In genomic region chr16:69763557-69763942, GRCh38 we compare ENCODE assay signal across 9 cellular contexts. TPM values are rescaled to one million over a fixed set of nuclear protein-coding genes. Genes with fewer than 3 reads are reported as not detected.
DNase-seq lines count a peak whose midpoint lies in the region; ATAC-seq and TF ChIP-seq lines count a peak whose summit lies in the region.
"Had no signal": no experiment of that assay in that cellular context is flagged by ENCODE, and none has a peak within 500 bp of the region (broad histone marks: within the 10 kb centered on the region; RNA-seq: fewer than 3 reads in every experiment).

No MANE protein-coding gene starts in this region.

- intact Hi-C loops in left lung (cut with DNase I), result no loop called here

- no peaks in the 10 kb centered on the region for H3K27me3 Mint-ChIP-seq in T-helper 2 cell treated with Interferon-gamma antibody and Interleukin-4, amounts not matched to agents 5 μg/mL and 100 μg/mL, for 36 hours (ENCODE audit: low read depth)
- no peaks in the 10 kb centered on the region for H3K27me3 Mint-ChIP-seq in activated naive CD8-positive, alpha-beta T cell treated with anti-CD3 and anti-CD28 coated beads, Interleukin-2, amount 50 U/mL, for 24 hours

- no peaks in the 10 kb centered on the region for H3K36me3 ChIP-seq in left lung

- no peak for DNase-seq in T-helper 2 cell treated with Interferon-gamma antibody and Interleukin-4, amounts not matched to agents 5 μg/mL and 100 μg/mL, for 36 hours (ENCODE audit: low spot score)
- DNase-seq in T-helper 2 cell (no peak), left lung (no peak), substantia nigra (lab: John Stamatoyannopoulos, UW) (no peak), GDM1 (lab: John Stamatoyannopoulos, UW) (no peak), OCI-M1 (lab: John Stamatoyannopoulos, UW) (no peak)
- DNase-seq in activated naive CD8-positive, alpha-beta T cell treated with anti-CD3 and anti-CD28 coated beads, Interleukin-2, amount 50 U/mL, for 24 hours, result no peak
- DNase-seq: stimulated activated CD4-positive, alpha-beta T cell treated with anti-CD3 and anti-CD28 coated beads, Interleukin-4, amount 100 ng/mL, for 4 hours had no signal

- H3K4me1 ChIP-seq in left lung, result peaks cover 0 to 46% of the 10 kb centered on the region in 2 donors

- peak overlapping the region; percentile 79 to 89 for H3K4me3 ChIP-seq in left lung

- peaks cover 27% of the 10 kb centered on the region for H3K4me1 Mint-ChIP-seq in T-helper 2 cell treated with Interferon-gamma antibody and Interleukin-4, amounts not matched to agents 5 μg/mL and 100 μg/mL, for 36 hours (ENCODE audit: low read depth)
- H3K4me1 Mint-ChIP-seq in activated naive CD8-positive, alpha-beta T cell treated with anti-CD3 and anti-CD28 coated beads, Interleukin-2, amount 50 U/mL, for 24 hours, result peaks cover 47% of the 10 kb centered on the region

- H3K27ac ChIP-seq in left lung, result peak overlapping the region; percentile 91 to 93
- peak overlapping the region; percentile 23 for H3K27ac ChIP-seq in substantia nigra (ENCODE audit: low read depth, low read length, poor library complexity, severe bottlenecking)

- no peaks in the 10 kb centered on the region for H3K9me3 ChIP-seq in left lung

- H3K9me3 Mint-ChIP-seq in T-helper 2 cell treated with Interferon-gamma antibody and Interleukin-4, amounts not matched to agents 5 μg/mL and 100 μg/mL, for 36 hours, result no peaks in the 10 kb centered on the region
- H3K9me3 Mint-ChIP-seq in activated naive CD8-positive, alpha-beta T cell treated with anti-CD3 and anti-CD28 coated beads, Interleukin-2, amount 50 U/mL, for 24 hours, result no peaks in the 10 kb centered on the region

- H3K27me3 ChIP-seq in left lung, result no peaks in the 10 kb centered on the region

- ATAC-seq in activated naive CD8-positive, alpha-beta T cell treated with anti-CD3 and anti-CD28 coated beads, Interleukin-2, amount 50 U/mL, for 24 hours, result no peak
- ATAC-seq in left lung (peak; percentile 7), GM18873 (IDR thresholded peaks at IDR 0.05; ENCODE audit: low FRiP score, unreplicated experiment) (no peak)

- H3K27ac Mint-ChIP-seq in T-helper 2 cell treated with Interferon-gamma antibody and Interleukin-4, amounts not matched to agents 5 μg/mL and 100 μg/mL, for 36 hours, result peak overlapping the region; percentile 96
- H3K27ac Mint-ChIP-seq in activated naive CD8-positive, alpha-beta T cell treated with anti-CD3 and anti-CD28 coated beads, Interleukin-2, amount 50 U/mL, for 24 hours, result peak overlapping the region; percentile 96

- no peak for TF ChIP-seq CTCF in left lung (IDR thresholded peaks at IDR 0.05)

- peak overlapping the region; percentile 93 for H3K4me3 Mint-ChIP-seq in T-helper 2 cell treated with Interferon-gamma antibody and Interleukin-4, amounts not matched to agents 5 μg/mL and 100 μg/mL, for 36 hours
- peak overlapping the region; percentile 94 for H3K4me3 Mint-ChIP-seq in activated naive CD8-positive, alpha-beta T cell treated with anti-CD3 and anti-CD28 coated beads, Interleukin-2, amount 50 U/mL, for 24 hours

- peaks cover 10% of the 10 kb centered on the region for H3K36me3 Mint-ChIP-seq in T-helper 2 cell treated with Interferon-gamma antibody and Interleukin-4, amounts not matched to agents 5 μg/mL and 100 μg/mL, for 36 hours (ENCODE audit: low read depth)
- peaks cover 4% of the 10 kb centered on the region for H3K36me3 Mint-ChIP-seq in activated naive CD8-positive, alpha-beta T cell treated with anti-CD3 and anti-CD28 coated beads, Interleukin-2, amount 50 U/mL, for 24 hours (ENCODE audit: low read depth)

RNA-seq across cellular contexts. Expression of gene WWP2, which starts 1.4 kb away (rescaled TPM):
- total RNA-seq in left lung, result 10 to 100 TPM; 67.9 to 73.0 TPM

RNA-seq across cellular contexts. Expression of gene NOB1, which starts 8.8 kb away (rescaled TPM):
- 10 to 100 TPM; 29.9 to 42.2 TPM for total RNA-seq in left lung

RNA-seq across cellular contexts. Expression of gene NQO1, which starts 37.2 kb away (rescaled TPM):
- total RNA-seq in left lung, result 10 to 100 TPM; 50.5 to 78.4 TPM
